In the genomic region with DNA sequence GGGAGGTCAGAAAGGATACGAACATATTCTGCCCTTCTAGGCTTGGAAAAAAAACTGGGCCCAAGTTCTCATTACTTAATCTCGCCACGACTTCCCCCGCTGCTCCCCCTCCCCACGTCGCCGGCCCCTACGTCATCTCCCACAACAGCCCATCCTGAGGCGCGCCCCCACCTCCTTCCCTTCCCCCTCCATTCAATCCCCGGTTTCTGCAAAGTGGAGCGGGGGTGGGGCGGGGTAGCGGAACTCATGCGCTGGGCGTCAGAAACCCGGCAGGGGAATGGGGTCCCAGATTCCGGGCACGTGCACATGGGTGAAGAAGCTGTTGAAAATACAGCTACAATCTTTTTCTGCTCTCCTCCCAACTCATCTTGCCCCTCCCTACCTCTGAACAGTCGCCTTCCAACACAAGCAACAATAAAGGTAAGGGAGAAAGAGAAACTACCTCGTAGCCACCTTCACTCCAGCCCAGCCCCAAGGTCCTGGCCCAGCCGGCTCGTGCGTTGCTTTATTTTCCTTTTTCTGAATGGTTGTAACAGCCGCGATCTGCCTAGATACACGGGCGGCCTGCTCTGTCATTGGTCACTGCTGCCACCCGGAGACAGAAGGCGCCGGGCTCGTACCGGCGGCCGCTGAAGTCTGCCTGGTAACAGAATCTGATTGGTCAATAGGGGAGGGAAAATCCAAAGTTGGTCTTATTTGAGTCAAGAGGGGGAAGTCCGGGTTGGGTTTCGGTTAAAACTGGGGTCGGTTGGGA, we compare ENCODE assay signal across 8 cellular contexts. TPM values are rescaled to one million over a fixed set of nuclear protein-coding genes. Genes with fewer than 3 reads are reported as not detected.
DNase-seq lines count a peak whose midpoint lies in the region; FAIRE-seq and TF ChIP-seq lines count a peak whose summit lies in the region.

A gene (minus strand): TSS at position 484 of the 754 bp plus-strand sequence. CDS start 932 bp downstream, outside the sequence.

- H3K4me3 ChIP-seq in HFF-Myc (replicated peaks; ENCODE audit: low read depth, low read length) (peak within 1 kb of the TSS; percentile 60), neuronal stem cell (ENCODE audit: low read length in 2 of 2) (peak within 1 kb of the TSS; percentile 62 to 79)

- H3K18ac ChIP-seq in neuronal stem cell (ENCODE audit: low read length) = peak within 1 kb of the TSS; percentile 96

- peaks cover 14% of the 10 kb centered on the region for H3K36me3 Mint-ChIP-seq in activated naive CD4-positive, alpha-beta T cell treated with anti-CD3 and anti-CD28 coated beads for 36 hours (ENCODE audit: low read depth)

- WGBS in neuronal stem cell (ENCODE audit: extremely low coverage in 2 of 2, insufficient read length in 2 of 2, insufficient replicate concordance in 1 of 2), 2 donors = no CpG with 5 or more reads among the region's 38 CpGs

- peaks cover 31 to 38% of the 10 kb centered on the region in 2 donors for H3K36me3 ChIP-seq in neuronal stem cell (replicated peaks in 1 of 2; ENCODE audit: control insufficient read depth in 2 of 2, insufficient read depth in 2 of 2, low read length in 2 of 2)

- TF ChIP-seq CTCF in HFF-Myc (IDR thresholded peaks at IDR 0.05; ENCODE audit: low read depth, low read length, missing control alignments) (no peak), subcutaneous adipose tissue (IDR thresholded peaks at IDR 0.05; ENCODE audit: low read depth) (no peak)

- peak within 1 kb of the TSS; percentile 96 for H3K27ac Mint-ChIP-seq in activated naive CD4-positive, alpha-beta T cell treated with anti-CD3 and anti-CD28 coated beads for 36 hours

- H3K9me3 Mint-ChIP-seq in activated naive CD4-positive, alpha-beta T cell treated with anti-CD3 and anti-CD28 coated beads for 36 hours = no peaks in the 10 kb centered on the region

- peak within 1 kb of the TSS; percentile 83 for H3K9ac ChIP-seq in neuronal stem cell (ENCODE audit: low read depth, low read length, poor library complexity)

- H3K27me3 Mint-ChIP-seq in activated naive CD4-positive, alpha-beta T cell treated with anti-CD3 and anti-CD28 coated beads for 36 hours (ENCODE audit: low read depth) = no peaks in the 10 kb centered on the region

- peak within 1 kb of the TSS; percentile 91 for H2BK5ac ChIP-seq in neuronal stem cell (ENCODE audit: low read length)

- CTCF ChIA-PET in activated naive CD4-positive, alpha-beta T cell treated with anti-CD3 and anti-CD28 coated beads for 36 hours (lab: Charles Lee) = interaction anchor here (0.6 to 0.7 kb wide), 2 partner anchors 35 to 46 kb away, joined by 3 read pairs; no protein-coding TSS in a partner anchor

- peak within 1 kb of the TSS; percentile 76 for H2AK5ac ChIP-seq in neuronal stem cell (ENCODE audit: low read depth, low read length)

- peak within 1 kb of the TSS; percentile 93 for H3K4me3 Mint-ChIP-seq in activated naive CD4-positive, alpha-beta T cell treated with anti-CD3 and anti-CD28 coated beads for 36 hours

- no peak within 1 kb of the TSS for H3K4ac ChIP-seq in neuronal stem cell (ENCODE audit: low read length)

- DNase-seq in GM03348 (ENCODE audit: low spot score) (peak; percentile 98), HFF-Myc (ENCODE audit: extremely low read depth, low read depth) (peak; percentile 98), NAMALWA (ENCODE audit: low spot score) (peak; percentile 100), SK-N-DZ (ENCODE audit: low spot score) (peak; percentile 99), frontal cortex (ENCODE audit: low spot score in 2 of 2) (peak; percentile 65 to 88), neuronal stem cell (ENCODE audit: low spot score) (peak; percentile 97)
- DNase-seq in activated naive CD4-positive, alpha-beta T cell treated with anti-CD3 and anti-CD28 coated beads for 36 hours = peak; percentile 97

- no peak within 1 kb of the TSS for H4K91ac ChIP-seq in neuronal stem cell (ENCODE audit: low read depth, low read length, poor library complexity)

- H2BK15ac ChIP-seq in neuronal stem cell (ENCODE audit: low read length) = no peak within 1 kb of the TSS

- no peaks in the 10 kb centered on the region for H3K27me3 ChIP-seq in neuronal stem cell (ENCODE audit: control insufficient read depth in 3 of 3, insufficient read depth in 3 of 3, low read depth in 1 of 3, low read length in 3 of 3)

- H3K4me2 ChIP-seq in neuronal stem cell (ENCODE audit: insufficient read depth, low read length, poor library complexity, severe bottlenecking) = peak within 1 kb of the TSS; percentile 59

- peak within 1 kb of the TSS; percentile 86 for H2AFZ ChIP-seq in neuronal stem cell (ENCODE audit: low read length)

- H3K23ac ChIP-seq in neuronal stem cell (ENCODE audit: low read depth, low read length, poor library complexity) = no peak within 1 kb of the TSS

- peaks cover 0 to 3% of the 10 kb centered on the region in 2 donors for H3K9me3 ChIP-seq in neuronal stem cell (replicated peaks in 1 of 2; ENCODE audit: control insufficient read depth in 2 of 2, insufficient read depth in 1 of 2, low read depth in 1 of 2, low read length in 2 of 2)

- H3K4me1 ChIP-seq in neuronal stem cell (ENCODE audit: control insufficient read depth in 2 of 2, insufficient read depth in 1 of 2, low read depth in 1 of 2, low read length in 2 of 2) = peaks cover 12 to 14% of the 10 kb centered on the region in 2 donors

- FAIRE-seq in frontal cortex (lab: Jason Lieb, UNC) = peak; percentile 86

- H3K79me1 ChIP-seq in neuronal stem cell (ENCODE audit: low read depth, low read length) = peaks cover 6% of the 10 kb centered on the region

- no peak within 1 kb of the TSS for H3K14ac ChIP-seq in neuronal stem cell (ENCODE audit: low read length)

- peaks cover 33% of the 10 kb centered on the region for H3K4me1 Mint-ChIP-seq in activated naive CD4-positive, alpha-beta T cell treated with anti-CD3 and anti-CD28 coated beads for 36 hours (ENCODE audit: low read depth)

- peak within 1 kb of the TSS; percentile 99 for H3K27ac ChIP-seq in neuronal stem cell (replicated peaks; ENCODE audit: low read length)

- peak within 1 kb of the TSS; percentile 78 for H2BK12ac ChIP-seq in neuronal stem cell (ENCODE audit: low read length)

- H2BK120ac ChIP-seq in neuronal stem cell (ENCODE audit: low read depth, low read length) = no peak within 1 kb of the TSS

- intact Hi-C loops in activated naive CD4-positive, alpha-beta T cell treated with anti-CD3 and anti-CD28 coated beads for 36 hours (cut with micrococcal nuclease) = loop anchor here (1.0 kb wide), 8 partner anchors 20 to 264 kb away; a partner anchor contains a TSS

- H4K8ac ChIP-seq in neuronal stem cell (ENCODE audit: low read depth, low read length) = no peak within 1 kb of the TSS

RNA-seq across cellular contexts. Expression of the gene that starts here (rescaled TPM):
- 74.4 and 80.4 TPM in 2 replicates for polyA plus RNA-seq in SK-N-DZ (2014; cell fraction: cytosol; rRNA removed)
- 226 and 232 TPM in 2 replicates for polyA plus RNA-seq in SK-N-DZ (2014; cell fraction: nucleus; rRNA removed)
- 10 to 100 TPM; 62.3 to 63.4 TPM for total RNA-seq in activated naive CD4-positive, alpha-beta T cell treated with anti-CD3 and anti-CD28 coated beads for 36 hours
- total RNA-seq in frontal cortex (14.3 TPM), subcutaneous adipose tissue (10 to 100 TPM; 20.2 to 27.5 (median 22.8) TPM)
- 62.7 TPM for polyA plus RNA-seq in neuronal stem cell (2013, experiment 1 of 2)
- 61.3 TPM for polyA plus RNA-seq in neuronal stem cell (2013, experiment 2 of 2)

Comparison
In these comparisons a context has a peak if more than half of its experiments do, and no peak if none do; other contexts are left out.
1. Peak in every context shown above with its lines: DNase-seq, H3K4me3 ChIP-seq and H3K27ac ChIP-seq.